8 cellular contexts compared by ENCODE assay signal in genomic region chr4:158193171-158193749, GRCh38. TPM values are rescaled to one million over a fixed set of nuclear protein-coding genes. Genes with fewer than 3 reads are reported as not detected.
A peak's percentile ranks its signal among the peaks of the same experiment; 100 is the strongest.
DNase-seq lines count a peak whose midpoint lies in the region; ATAC-seq and TF ChIP-seq lines count a peak whose summit lies in the region.

No MANE protein-coding gene starts in this region.

- H3K4me1 ChIP-seq in ACC112 (ENCODE audit: control insufficient read depth, insufficient read depth, low read length, unreplicated experiment): no peaks in the 10 kb centered on the region
- no peaks in the 10 kb centered on the region for H3K4me1 ChIP-seq in right cardiac atrium (ENCODE audit: control insufficient read depth, insufficient read depth, low read length)

- H3K4me3 ChIP-seq in ACC112 (ENCODE audit: low read depth, low read length): 0 out of 2 replicates have a peak overlapping the region, but pooled peaks have one; percentile 35
- H3K4me3 ChIP-seq in WERI-Rb-1 (ENCODE audit: low read depth, low read length): no peak overlapping the region
- H3K4me3 ChIP-seq in right cardiac atrium (ENCODE audit: low read length): no peak overlapping the region

- ATAC-seq in GM18502 (IDR thresholded peaks at IDR 0.05; ENCODE audit: poor library complexity, unreplicated experiment): peak; percentile 72
- peak; percentile 70 to 71 for ATAC-seq in right cardiac atrium

- 32% methylated on average over 3 of the region's 3 CpGs for WGBS in right cardiac atrium

- H3K36me3 ChIP-seq in ACC112 (ENCODE audit: insufficient read depth, low read length) (no peaks in the 10 kb centered on the region), WERI-Rb-1 (no peaks in the 10 kb centered on the region)

- DNase-seq in HT1080 (ENCODE audit: low read depth) (peak; percentile 38), WERI-Rb-1 (no peak), right cardiac atrium (no peak), occipital lobe (lab: John Stamatoyannopoulos, UW) (no peak), NCI-H2081 treated with DMSO at 0.1 percent for 48 hours (lab: John Stamatoyannopoulos, UW) (no peak)

- peak overlapping the region; percentile 73 for H2AFZ ChIP-seq in ACC112 (ENCODE audit: low read length, unreplicated experiment)

- H3K9me3 ChIP-seq in WERI-Rb-1 (ENCODE audit: severe bottlenecking): no peaks in the 10 kb centered on the region
- no peaks in the 10 kb centered on the region for H3K9me3 ChIP-seq in right cardiac atrium (ENCODE audit: control insufficient read depth, low read length)

- intact Hi-C loops in right cardiac atrium (cut with DNase I): loop anchor here in 2 of 4 donors (5.0 to 10.0 kb wide), 2 partner anchors 59 to 62 kb away; no protein-coding TSS in a partner anchor

- peak; percentile 57 for TF ChIP-seq CTCF in WERI-Rb-1 (IDR thresholded peaks at IDR 0.05; ENCODE audit: low read depth, low read length)

- H3K79me2 ChIP-seq in ACC112 (ENCODE audit: control insufficient read depth, insufficient read depth, low read length, unreplicated experiment): no peaks in the 10 kb centered on the region

- H3K27me3 ChIP-seq in ACC112 (ENCODE audit: insufficient read depth, low read length) (no peaks in the 10 kb centered on the region), WERI-Rb-1 (ENCODE audit: insufficient read depth, low read depth, severe bottlenecking) (no peaks in the 10 kb centered on the region), right cardiac atrium (ENCODE audit: control insufficient read depth, insufficient read depth) (no peaks in the 10 kb centered on the region)

- H3K27ac ChIP-seq in ACC112 (ENCODE audit: low read depth, low read length) (no peak overlapping the region), WERI-Rb-1 (no peak overlapping the region), right cardiac atrium (ENCODE audit: low read length) (no peak overlapping the region), temporal lobe (ENCODE audit: low read depth, low read length) (peak overlapping the region; percentile 87)

RNA-seq across cellular contexts. Expression of gene TMEM144, which starts 17.0 kb away (rescaled TPM):
- not detected in 2 replicates for total RNA-seq in HT1080 (2014; rRNA removed; shearing (Covaris generic))
- not detected in 2 replicates for polyA plus RNA-seq in HT1080 (2015; cell fraction: cytosol; rRNA removed)
- 0.30 TPM in 1 of 2 replicates, not detected in the other for polyA plus RNA-seq in HT1080 (2015; cell fraction: nucleus; rRNA removed)
- total RNA-seq in right cardiac atrium: 10 to 100 TPM; 11.4 to 18.3 (median 14.4) TPM
- polyA plus RNA-seq in right cardiac atrium: 6.9 TPM
- 1.2 TPM for total RNA-seq in temporal lobe
- 3.0 TPM for total RNA-seq in occipital lobe

RNA-seq across cellular contexts. Expression of gene GASK1B, which starts 20.4 kb away (rescaled TPM):
- 0.21 TPM in 1 of 2 replicates, not detected in the other for total RNA-seq in HT1080 (2014; rRNA removed; shearing (Covaris generic))
- 0.28 and 0.31 TPM in 2 replicates for polyA plus RNA-seq in HT1080 (2015; cell fraction: cytosol; rRNA removed)
- 0.40 and 0.57 TPM in 2 replicates for polyA plus RNA-seq in HT1080 (2015; cell fraction: nucleus; rRNA removed)
- total RNA-seq in right cardiac atrium: 10 to 100 TPM; 62.9 to 81.4 (median 76.7) TPM
- polyA plus RNA-seq in right cardiac atrium: 25.8 TPM
- total RNA-seq in temporal lobe: 14.3 TPM
- total RNA-seq in occipital lobe: 10.3 TPM
